1 cellular context compared by ENCODE assay signal in genomic region chr15:41501191-41501917, GRCh38.
TF ChIP-seq lines count a peak whose summit lies in the region.

No MANE protein-coding gene starts in this region.

TF ChIP-seq in WTC11, 78 proteins besides CTCF, POLR2A, EP300 and RAD21 (continued from another document):
- TF ChIP-seq STAT6 (CRISPR knock-in tag; conservative IDR thresholded peaks at IDR 0.05; ENCODE audit: low read depth): no peak
- no peak for TF ChIP-seq ZNF671 (CRISPR knock-in tag; IDR thresholded peaks at IDR 0.05)
- TF ChIP-seq EMX1 (CRISPR knock-in tag; IDR thresholded peaks at IDR 0.05): no peak
TF ChIP-seq in WTC11: peak in this region for 2.
